In genomic region chr11:107457205-107457557, GRCh38 we compare ENCODE assay signal across 8 cellular contexts. TPM values are rescaled to one million over a fixed set of nuclear protein-coding genes. Genes with fewer than 3 reads are reported as not detected.
A peak's percentile ranks its signal among the peaks of the same experiment; 100 is the strongest.
DNase-seq lines count a peak whose midpoint lies in the region; ATAC-seq and TF ChIP-seq lines count a peak whose summit lies in the region.

No MANE protein-coding gene starts in this region.

- no peaks in the 10 kb centered on the region for H3K27me3 Mint-ChIP-seq in T-helper 17 cell
- H3K27me3 Mint-ChIP-seq in neural crest cell (ENCODE audit: low read depth): peaks cover 25% of the 10 kb centered on the region

- peaks cover 6% of the 10 kb centered on the region for H3K36me3 Mint-ChIP-seq in T-helper 17 cell (ENCODE audit: low read depth)
- H3K36me3 Mint-ChIP-seq in neural crest cell (ENCODE audit: low read depth): no peaks in the 10 kb centered on the region

- peak overlapping the region; percentile 82 to 88 (median 86) for H3K9ac ChIP-seq in BLaER1 treated with 17β-estradiol and CSF1 and Interleukin-3, amounts not matched to agents 10 nM and 100 nM

- H3K4me3 ChIP-seq in BLaER1 treated with 17β-estradiol and CSF1 and Interleukin-3, amounts not matched to agents 10 nM and 100 nM: peak overlapping the region; percentile 79 to 91 (median 82)
- H3K4me3 ChIP-seq in esophagus (ENCODE audit: low read depth in 1 of 2, low read length in 2 of 2): peak overlapping the region; percentile 65 to 98

- DNase-seq in T-helper 17 cell: no peak
- DNase-seq in neural crest cell (ENCODE audit: low read depth, low spot score): no peak
- DNase-seq in occipital lobe (lab: John Stamatoyannopoulos, UW): no peak
- no peak for DNase-seq in sciatic nerve (ENCODE audit: low spot score)

- peaks cover 20 to 37% (median 22%) of the 10 kb centered on the region in 11 experiments for H3K36me3 ChIP-seq in BLaER1 treated with 17β-estradiol and CSF1 and Interleukin-3, amounts not matched to agents 10 nM and 100 nM
- peaks cover 5 to 9% of the 10 kb centered on the region in 2 donors for H3K36me3 ChIP-seq in esophagus (ENCODE audit: control insufficient read depth in 2 of 2, insufficient read depth in 2 of 2, low read length in 1 of 2)

- peaks cover 0 to 7% (median 0%) of the 10 kb centered on the region in 11 experiments; a peak in 2 of 22 replicates for H4K20me1 ChIP-seq in BLaER1 treated with 17β-estradiol and CSF1 and Interleukin-3, amounts not matched to agents 10 nM and 100 nM

- intact Hi-C loops in sciatic nerve (cut with DNase I): no loop called here

- H3K9me3 ChIP-seq in BLaER1 treated with 17β-estradiol and CSF1 and Interleukin-3, amounts not matched to agents 10 nM and 100 nM (replicated peaks in 1 of 11): no peaks in the 10 kb centered on the region
- H3K9me3 ChIP-seq in T-helper 17 cell (ENCODE audit: control insufficient read depth, low read length, poor library complexity, severe bottlenecking) (no peaks in the 10 kb centered on the region), esophagus (ENCODE audit: control insufficient read depth in 2 of 2, insufficient read depth in 1 of 2, low read depth in 1 of 2, low read length in 1 of 2) (no peaks in the 10 kb centered on the region)

- H3K4me2 ChIP-seq in BLaER1 treated with 17β-estradiol and CSF1 and Interleukin-3, amounts not matched to agents 10 nM and 100 nM: peak overlapping the region; percentile 73 to 91 (median 86)

- H3K4me3 Mint-ChIP-seq in T-helper 17 cell: peak overlapping the region; percentile 94
- peak overlapping the region; percentile 92 for H3K4me3 Mint-ChIP-seq in neural crest cell

- H3K4me1 ChIP-seq in BLaER1 treated with 17β-estradiol and CSF1 and Interleukin-3, amounts not matched to agents 10 nM and 100 nM: peaks cover 11 to 25% (median 17%) of the 10 kb centered on the region in 10 experiments
- no peaks in the 10 kb centered on the region for H3K4me1 ChIP-seq in esophagus (ENCODE audit: control insufficient read depth in 2 of 2, insufficient read depth in 2 of 2, low read length in 1 of 2)

- H3K4me1 Mint-ChIP-seq in T-helper 17 cell (peaks cover 23% of the 10 kb centered on the region), neural crest cell (peaks cover 25% of the 10 kb centered on the region)

- H3K27ac ChIP-seq in BLaER1 treated with 17β-estradiol and CSF1 and Interleukin-3, amounts not matched to agents 10 nM and 100 nM: peak overlapping the region; percentile 73 to 88 (median 81)
- peak overlapping the region in 1 of 2 donors; percentile 8 for H3K27ac ChIP-seq in esophagus (ENCODE audit: low read depth in 2 of 2, low read length in 1 of 2)

- no peak for TF ChIP-seq CTCF in neural crest cell (conservative IDR thresholded peaks at IDR 0.05)

- ATAC-seq in GM19025 (IDR thresholded peaks at IDR 0.05; ENCODE audit: low read depth, unreplicated experiment) (peak; percentile 17), HG03159 (IDR thresholded peaks at IDR 0.05; ENCODE audit: unreplicated experiment) (peak; percentile 47), T-helper 17 cell (peak; percentile 33), sciatic nerve (no peak)

- H3K27ac Mint-ChIP-seq in T-helper 17 cell (peak overlapping the region; percentile 95), neural crest cell (ENCODE audit: unreplicated experiment) (peak overlapping the region; percentile 88)

- WGBS in esophagus, 2 donors: 0 to 1% methylated on average over 6 of the region's 6 CpGs

- no peaks in the 10 kb centered on the region for H3K9me3 Mint-ChIP-seq in neural crest cell

- no peaks in the 10 kb centered on the region for H3K27me3 ChIP-seq in BLaER1 treated with 17β-estradiol and CSF1 and Interleukin-3, amounts not matched to agents 10 nM and 100 nM
- H3K27me3 ChIP-seq in esophagus (ENCODE audit: control insufficient read depth in 1 of 2, insufficient read depth in 2 of 2, low read length in 2 of 2): no peaks in the 10 kb centered on the region

RNA-seq across cellular contexts. Expression of gene CWF19L2, which starts 0.4 kb away (rescaled TPM):
- total RNA-seq in T-helper 17 cell: 10 to 100 TPM; 22.4 to 24.2 TPM
- polyA plus RNA-seq in esophagus: 1 to 10 TPM; 3.6 to 3.9 TPM
- 14.8 TPM in 2 replicates for total RNA-seq in neural crest cell
- 32.8 TPM for total RNA-seq in occipital lobe
- total RNA-seq in sciatic nerve: 28.7 TPM
